Comparison of ENCODE assay signal across 11 cellular contexts in genomic region chr2:43082878-43083261, GRCh38.
A peak's percentile ranks its signal among the peaks of the same experiment; 100 is the strongest.
DNase-seq lines count a peak whose midpoint lies in the region; ATAC-seq and TF ChIP-seq lines count a peak whose summit lies in the region.
"Had no signal": no experiment of that assay in that cellular context is flagged by ENCODE, and none has a peak within 500 bp of the region (broad histone marks: within the 10 kb centered on the region; RNA-seq: fewer than 3 reads in every experiment).

No MANE protein-coding gene starts in this region.

- no peak for TF ChIP-seq POLR2A in stomach (IDR thresholded peaks at IDR 0.05)

- no peak overlapping the region for H4K5ac ChIP-seq in mesendoderm (ENCODE audit: low read length)

- H3K27me3 ChIP-seq in mesendoderm (ENCODE audit: insufficient read depth, low read length, poor library complexity) (no peaks in the 10 kb centered on the region), stomach (no peaks in the 10 kb centered on the region)

- H3K4me3 Mint-ChIP-seq in HFFc6 (peak overlapping the region; percentile 59), progenitor cell of endocrine pancreas (ENCODE audit: low read depth) (no peak overlapping the region)
- H3K4me3 Mint-ChIP-seq: CD4-positive, alpha-beta T cell had no signal

- H3K4me1 ChIP-seq in mesendoderm (ENCODE audit: control insufficient read depth, low read depth, low read length) = peaks cover 3% of the 10 kb centered on the region
- peaks cover 36 to 64% (median 53%) of the 10 kb centered on the region in 4 donors for H3K4me1 ChIP-seq in stomach

- H3K9ac ChIP-seq in mesendoderm (ENCODE audit: low read length) = no peak overlapping the region

- no peak for TF ChIP-seq EP300 in stomach (IDR thresholded peaks at IDR 0.05)

- ATAC-seq in GM18873 (IDR thresholded peaks at IDR 0.05; ENCODE audit: low FRiP score, unreplicated experiment) = no peak

- H3K23ac ChIP-seq in mesendoderm (ENCODE audit: low read length) = no peak overlapping the region

- no peaks in the 10 kb centered on the region for H3K36me3 ChIP-seq in mesendoderm (ENCODE audit: control insufficient read depth, insufficient read depth, low read length)
- no peaks in the 10 kb centered on the region for H3K36me3 ChIP-seq in stomach

- H2BK5ac ChIP-seq in mesendoderm (ENCODE audit: low read length) = no peak overlapping the region

- no peaks in the 10 kb centered on the region for H3K36me3 Mint-ChIP-seq in HFFc6 (ENCODE audit: low read depth)
- no peaks in the 10 kb centered on the region for H3K36me3 Mint-ChIP-seq in progenitor cell of endocrine pancreas (ENCODE audit: insufficient read depth)

- H3K27ac Mint-ChIP-seq in HFFc6 (peak overlapping the region; percentile 99), progenitor cell of endocrine pancreas (no peak overlapping the region)
- H3K27ac Mint-ChIP-seq: CD4-positive, alpha-beta T cell had no signal

- H3K27me3 Mint-ChIP-seq in HFFc6 (ENCODE audit: insufficient read depth) = peaks cover 5% of the 10 kb centered on the region
- peaks cover 11% of the 10 kb centered on the region for H3K27me3 Mint-ChIP-seq in progenitor cell of endocrine pancreas
- H3K27me3 Mint-ChIP-seq: CD4-positive, alpha-beta T cell had no signal

- H3K4me2 ChIP-seq in mesendoderm (ENCODE audit: low read length) = no peak overlapping the region

- no peak overlapping the region for H3K4ac ChIP-seq in mesendoderm (ENCODE audit: low read depth, low read length)

- H3K9me3 ChIP-seq in stomach = no peaks in the 10 kb centered on the region

- no peak for TF ChIP-seq CTCF in HFFc6 (IDR thresholded peaks at IDR 0.05)
- TF ChIP-seq CTCF in stomach (IDR thresholded peaks at IDR 0.05) = no peak
- no peak for TF ChIP-seq CTCF in progenitor cell of endocrine pancreas (IDR thresholded peaks at IDR 0.05; ENCODE audit: unreplicated experiment)

- peak overlapping the region; percentile 61 for H3K27ac ChIP-seq in caudate nucleus (ENCODE audit: low read depth, low read length)
- no peak overlapping the region for H3K27ac ChIP-seq in mesendoderm (ENCODE audit: low read depth, low read length)
- peak overlapping the region in 4 of 5 donors; percentile 87 to 91 (median 89) for H3K27ac ChIP-seq in stomach

- peaks cover 79% of the 10 kb centered on the region for H3K4me1 Mint-ChIP-seq in HFFc6 (ENCODE audit: low read depth)
- H3K4me1 Mint-ChIP-seq in progenitor cell of endocrine pancreas (ENCODE audit: low read depth) = peaks cover 31% of the 10 kb centered on the region

- peak overlapping the region; percentile 50 for H3K56ac ChIP-seq in mesendoderm (ENCODE audit: low read length)

- H3K79me2 ChIP-seq in mesendoderm (ENCODE audit: control insufficient read depth, insufficient read depth, low read length) = no peaks in the 10 kb centered on the region

- no peak overlapping the region for H2BK120ac ChIP-seq in mesendoderm (ENCODE audit: low read depth, low read length)

- H3K18ac ChIP-seq in mesendoderm (ENCODE audit: low read length) = no peak overlapping the region

- no peak overlapping the region for H3K4me3 ChIP-seq in mesendoderm (ENCODE audit: low read length)
- H3K4me3 ChIP-seq in stomach = no peak overlapping the region

- no peak overlapping the region for H2AK5ac ChIP-seq in mesendoderm (ENCODE audit: low read length)

- H3K9me3 Mint-ChIP-seq in HFFc6 (no peaks in the 10 kb centered on the region; the same call in 1 of the 2 replicates), progenitor cell of endocrine pancreas (ENCODE audit: low read depth) (no peaks in the 10 kb centered on the region)
- H3K9me3 Mint-ChIP-seq: CD4-positive, alpha-beta T cell had no signal

- no peaks in the 10 kb centered on the region for H3K79me1 ChIP-seq in mesendoderm (ENCODE audit: low read length)

- intact Hi-C loops in stomach (cut with DNase I; ENCODE audit: low total_unique reads) = no loop called here

- DNase-seq in HFFc6 (no peak), caudate nucleus (lab: John Stamatoyannopoulos, UW) (no peak), mesendoderm (no peak), stomach (no peak), HPDE6-E6E7 (ENCODE audit: extremely low spot score) (no peak), progenitor cell of endocrine pancreas (ENCODE audit: low spot score, unreplicated experiment) (no peak), iPS-NIHi7 (ENCODE audit: extremely low spot score) (no peak)
- DNase-seq: CD4-positive, alpha-beta T cell; NCI-H1105 treated with DMSO at 0.1 percent for 48 hours; T-helper 2 cell had no signal

- no peak overlapping the region for H2BK15ac ChIP-seq in mesendoderm (replicated peaks; ENCODE audit: low read depth)

- H4K8ac ChIP-seq in mesendoderm (ENCODE audit: low read depth, low read length) = no peak overlapping the region

- WGBS in mesendoderm (ENCODE audit: extremely low coverage, insufficient coverage, low lambda C conversion rate) = no CpG with 5 or more reads among the region's 2 CpGs
- 31 to 60% (median 49%) methylated on average over 2 of the region's 2 CpGs for WGBS in stomach, 5 donors
